20 cellular contexts compared by ENCODE assay signal in genomic region chr2:241935774-241936173, GRCh38.
DNase-seq lines count a peak whose midpoint lies in the region; ATAC-seq and TF ChIP-seq lines count a peak whose summit lies in the region.
"Had no signal": no experiment of that assay in that cellular context is flagged by ENCODE, and none has a peak within 500 bp of the region (broad histone marks: within the 10 kb centered on the region; RNA-seq: fewer than 3 reads in every experiment).

No MANE protein-coding gene starts in this region.

- TF ChIP-seq POLR2A in stomach (IDR thresholded peaks at IDR 0.05), result no peak

- 97% methylated on average over 6 of the region's 6 CpGs for WGBS in hepatocyte (ENCODE audit: low lambda C conversion rate, missing lambda C conversion rate)
- 87 to 94% (median 91%) methylated on average over 6 of the region's 6 CpGs for WGBS in stomach, 5 donors

- H3K9me3 Mint-ChIP-seq in activated CD8-positive, alpha-beta memory T cell treated with anti-CD3 and anti-CD28 coated beads, Interleukin-2, amount 10 ng/mL, durations not matched to agents 7 days and 5 days (ENCODE audit: low read depth), result peaks cover 5% of the 10 kb centered on the region

- H3K4me3 Mint-ChIP-seq in activated CD8-positive, alpha-beta memory T cell treated with anti-CD3 and anti-CD28 coated beads, Interleukin-2, amount 10 ng/mL, durations not matched to agents 7 days and 5 days, result no peak overlapping the region
- H3K4me3 Mint-ChIP-seq: CD4-positive, alpha-beta memory T cell had no signal

- no peak for ATAC-seq in activated CD8-positive, alpha-beta memory T cell treated with anti-CD3 and anti-CD28 coated beads, Interleukin-2, amount 10 ng/mL, durations not matched to agents 7 days and 5 days
- ATAC-seq: Panc1 had no signal

- POLR2A ChIA-PET in HEK293 (lab: Yijun Ruan, JAX), result no interaction called here

- H3K9me2 ChIP-seq in hepatocyte (replicated peaks; ENCODE audit: insufficient read depth), result no peaks in the 10 kb centered on the region

- no peaks in the 10 kb centered on the region for H4K20me1 ChIP-seq in hepatocyte (ENCODE audit: insufficient read depth, poor library complexity, severe bottlenecking)

- H2AFZ ChIP-seq in hepatocyte, result no peak overlapping the region
- H2AFZ ChIP-seq: GM23248 had no signal

- intact Hi-C loops in stomach (cut with DNase I; ENCODE audit: low total_unique reads), result no loop called here

- TF ChIP-seq CTCF in HEK293 (tag by site-specific recombination; IDR thresholded peaks at IDR 0.05) (no peak), hepatocyte (IDR thresholded peaks at IDR 0.05; ENCODE audit: poor library complexity) (no peak), stomach (IDR thresholded peaks at IDR 0.05) (no peak)

- no peak overlapping the region for H3K27ac Mint-ChIP-seq in activated CD8-positive, alpha-beta memory T cell treated with anti-CD3 and anti-CD28 coated beads, Interleukin-2, amount 10 ng/mL, durations not matched to agents 7 days and 5 days
- H3K27ac Mint-ChIP-seq: CD4-positive, alpha-beta memory T cell had no signal

- H3K4me1 ChIP-seq in HEK293 (ENCODE audit: control insufficient read depth, insufficient read depth, low read length) (peaks cover 6% of the 10 kb centered on the region), hepatocyte (ENCODE audit: insufficient read depth) (peaks cover 16% of the 10 kb centered on the region), stomach (peaks cover 0 to 19% (median 7%) of the 10 kb centered on the region in 4 donors)

- no peak overlapping the region for H3K4me3 ChIP-seq in HEK293 (ENCODE audit: low read depth, low read length)
- no peak overlapping the region for H3K4me3 ChIP-seq in hepatocyte
- H3K4me3 ChIP-seq in stomach, result no peak overlapping the region
- H3K4me3 ChIP-seq: BLaER1 treated with 17β-estradiol and CSF1 and Interleukin-3, amounts not matched to agents 10 nM and 100 nM; GM23248; SK-N-MC had no signal

- peaks cover 9% of the 10 kb centered on the region for H3K36me3 Mint-ChIP-seq in activated CD8-positive, alpha-beta memory T cell treated with anti-CD3 and anti-CD28 coated beads, Interleukin-2, amount 10 ng/mL, durations not matched to agents 7 days and 5 days
- H3K36me3 Mint-ChIP-seq: CD4-positive, alpha-beta memory T cell had no signal

- no peaks in the 10 kb centered on the region for H3K36me3 ChIP-seq in HEK293 (ENCODE audit: control insufficient read depth in 2 of 2, insufficient read depth in 1 of 2, low read length in 2 of 2)
- no peaks in the 10 kb centered on the region for H3K36me3 ChIP-seq in hepatocyte (replicated peaks; ENCODE audit: insufficient read depth, low read depth)
- H3K36me3 ChIP-seq in stomach, result no peaks in the 10 kb centered on the region

- CTCF ChIA-PET in activated CD8-positive, alpha-beta memory T cell treated with anti-CD3 and anti-CD28 coated beads, Interleukin-2, amount 10 ng/mL, durations not matched to agents 7 days and 5 days (lab: Charles Lee), result no interaction called here
- CTCF ChIA-PET in HEK293 (lab: Yijun Ruan, JAX), result no interaction called here

- DNase-seq in activated CD8-positive, alpha-beta memory T cell treated with anti-CD3 and anti-CD28 coated beads, Interleukin-2, amount 50 U/mL, for 48 hours, result peak; percentile 22
- DNase-seq in activated CD8-positive, alpha-beta memory T cell treated with anti-CD3 and anti-CD28 coated beads, Interleukin-2, amount 10 ng/mL, durations not matched to agents 7 days and 5 days, result no peak
- no peak for DNase-seq in hepatocyte (ENCODE audit: low spot score)
- peak; percentile 15 for DNase-seq in stomach
- no peak for DNase-seq in medulla oblongata (ENCODE audit: extremely low spot score)
- DNase-seq in stimulated activated CD4-positive, alpha-beta T cell treated with anti-CD3 and anti-CD28 coated beads, Interleukin-1b, Interleukin-23, amount 100 ng/mL, for 48 hours, result no peak
- DNase-seq: CD4-positive, alpha-beta memory T cell; COR-L47; DMS53; MM.1S; NCI-H2029 treated with DMSO at 0.1 percent for 48 hours; NCI-H526 treated with DMSO at 0.1 percent for 48 hours; SIG-M5 had no signal

- no peak overlapping the region for H3K27ac ChIP-seq in HEK293 (ENCODE audit: extremely low read depth, low read depth, low read length)
- H3K27ac ChIP-seq in hepatocyte, result peak overlapping the region; percentile 58
- no peak overlapping the region for H3K27ac ChIP-seq in stomach
- H3K27ac ChIP-seq: BLaER1 treated with 17β-estradiol and CSF1 and Interleukin-3, amounts not matched to agents 10 nM and 100 nM; GM23248; KMS-11; RWPE1; SK-N-MC had no signal

- H3K27me3 Mint-ChIP-seq in activated CD8-positive, alpha-beta memory T cell treated with anti-CD3 and anti-CD28 coated beads, Interleukin-2, amount 10 ng/mL, durations not matched to agents 7 days and 5 days, result no peaks in the 10 kb centered on the region
- H3K27me3 Mint-ChIP-seq: CD4-positive, alpha-beta memory T cell had no signal

- H3K79me2 ChIP-seq in hepatocyte, result peaks cover 6% of the 10 kb centered on the region

- peaks cover 20% of the 10 kb centered on the region for H3K4me1 Mint-ChIP-seq in activated CD8-positive, alpha-beta memory T cell treated with anti-CD3 and anti-CD28 coated beads, Interleukin-2, amount 10 ng/mL, durations not matched to agents 7 days and 5 days

- no peaks in the 10 kb centered on the region for H3K9me3 ChIP-seq in HEK293 (ENCODE audit: control insufficient read depth, insufficient read depth, low read depth, low read length)
- no peaks in the 10 kb centered on the region for H3K9me3 ChIP-seq in hepatocyte (ENCODE audit: low read depth)
- no peaks in the 10 kb centered on the region for H3K9me3 ChIP-seq in stomach

- peak overlapping the region; percentile 64 for H3K4me2 ChIP-seq in hepatocyte
- H3K4me2 ChIP-seq: BLaER1 treated with 17β-estradiol and CSF1 and Interleukin-3, amounts not matched to agents 10 nM and 100 nM; KMS-11 had no signal

- TF ChIP-seq EP300 in stomach (IDR thresholded peaks at IDR 0.05), result no peak

- H3K27me3 ChIP-seq in hepatocyte (no peaks in the 10 kb centered on the region), stomach (peaks cover 0 to 7% (median 0%) of the 10 kb centered on the region in 3 donors)
- H3K27me3 ChIP-seq: BLaER1 treated with 17β-estradiol and CSF1 and Interleukin-3, amounts not matched to agents 10 nM and 100 nM had no signal

TF ChIP-seq in HEK293, 187 proteins besides CTCF, POLR2A, EP300 and RAD21:
- TF ChIP-seq MEIS1 (CRISPR knock-in tag; IDR thresholded peaks at IDR 0.05; ENCODE audit: borderline replicate concordance), result no peak
- TF ChIP-seq SETDB1 (IDR thresholded peaks at IDR 0.05; ENCODE audit: insufficient read length, low read length), result peak; percentile 12

Comparison
In these comparisons a context has a peak if more than half of its experiments do, and no peak if none do; other contexts are left out.
1. DNase-seq: peak in activated CD8-positive, alpha-beta memory T cell treated with anti-CD3 and anti-CD28 coated beads, Interleukin-2, amount 50 U/mL, for 48 hours (single experiment) and stomach (single experiment); none in activated CD8-positive, alpha-beta memory T cell treated with anti-CD3 and anti-CD28 coated beads, Interleukin-2, amount 10 ng/mL, durations not matched to agents 7 days and 5 days (single experiment), hepatocyte (single experiment), medulla oblongata (single experiment) and stimulated activated CD4-positive, alpha-beta T cell treated with anti-CD3 and anti-CD28 coated beads, Interleukin-1b, Interleukin-23, amount 100 ng/mL, for 48 hours (single experiment).